18 cellular contexts compared by ENCODE assay signal in genomic region chr2:190782264-190782663, GRCh38.
DNase-seq lines count a peak whose midpoint lies in the region; ATAC-seq, FAIRE-seq and TF ChIP-seq lines count a peak whose summit lies in the region.
"Had no signal": no experiment of that assay in that cellular context is flagged by ENCODE, and none has a peak within 500 bp of the region (broad histone marks: within the 10 kb centered on the region; RNA-seq: fewer than 3 reads in every experiment).

No MANE protein-coding gene starts in this region.

- no peak overlapping the region for H3K9ac ChIP-seq in Karpas-422 (ENCODE audit: low read length)
- H3K9ac ChIP-seq in GM12878 (ENCODE audit: control insufficient read depth, insufficient read depth, low read length): no peak overlapping the region

- in situ Hi-C loops in GM12878 (cut with MboI): no loop called here

- TF ChIP-seq RAD21 in A549 (conservative IDR thresholded peaks at IDR 0.05 in 1 of 2, IDR thresholded peaks at IDR 0.05 in 1 of 2) (no peak), GM12878 (IDR thresholded peaks at IDR 0.05; ENCODE audit: insufficient read depth, low read depth, low read length) (no peak)

- ATAC-seq in A549 (peak; percentile 58 to 64; a peak in 5 of 6 replicates), GM12878 (peak; percentile 21; the same call in 1 of the 3 replicates), GM18868 (IDR thresholded peaks at IDR 0.05; ENCODE audit: unreplicated experiment) (no peak), GM21447 (IDR thresholded peaks at IDR 0.05; ENCODE audit: unreplicated experiment) (no peak)

- peaks cover 19% of the 10 kb centered on the region for H3K4me1 Mint-ChIP-seq in mesothelial cell of epicardium
- H3K4me1 Mint-ChIP-seq: B cell had no signal

- no peaks in the 10 kb centered on the region for H3K36me3 ChIP-seq in Karpas-422 (ENCODE audit: insufficient read depth, low read length)
- no peaks in the 10 kb centered on the region for H3K36me3 ChIP-seq in GM12878 (ENCODE audit: control insufficient read depth in 2 of 2, insufficient read depth in 2 of 2, low read length in 1 of 2)
- H3K36me3 ChIP-seq: MG63 had no signal

- POLR2A ChIA-PET in A549 (lab: Yijun Ruan, JAX) (no interaction called here), GM12878 (lab: Charles Lee) (no interaction called here)

- H3K9me3 Mint-ChIP-seq in mesothelial cell of epicardium: peaks cover 8% of the 10 kb centered on the region
- H3K9me3 Mint-ChIP-seq: CD8-positive, alpha-beta T cell had no signal

- H4K20me1 ChIP-seq in Karpas-422 (ENCODE audit: insufficient read depth, low read depth, low read length) (no peaks in the 10 kb centered on the region), GM12878 (ENCODE audit: control insufficient read depth, insufficient read depth) (no peaks in the 10 kb centered on the region)

- H3K36me3 Mint-ChIP-seq in mesothelial cell of epicardium: no peaks in the 10 kb centered on the region
- H3K36me3 Mint-ChIP-seq: CD8-positive, alpha-beta T cell had no signal

- H3K4me1 ChIP-seq in A549: peaks cover 31% of the 10 kb centered on the region
- no peaks in the 10 kb centered on the region for H3K4me1 ChIP-seq in Karpas-422 (ENCODE audit: low read length)
- H3K4me1 ChIP-seq in GM12878 (ENCODE audit: control insufficient read depth, insufficient read depth, low read length): no peaks in the 10 kb centered on the region

- no peak for TF ChIP-seq EP300 in A549 (IDR thresholded peaks at IDR 0.05)
- no peak for TF ChIP-seq EP300 in GM12878 (IDR thresholded peaks at IDR 0.05; ENCODE audit: borderline replicate concordance in 1 of 2, control insufficient read depth in 1 of 2, low read depth in 2 of 2, low read length in 2 of 2)

- no peaks in the 10 kb centered on the region for H3K27me3 Mint-ChIP-seq in mesothelial cell of epicardium (ENCODE audit: low read depth)

- no peak overlapping the region for H2AFZ ChIP-seq in Karpas-422 (ENCODE audit: low read length)
- no peak overlapping the region for H2AFZ ChIP-seq in GM12878 (ENCODE audit: control insufficient read depth, low read depth, low read length)

- H3K9me3 ChIP-seq in A549 (peaks cover 18% of the 10 kb centered on the region; the same call in 2 of the 3 replicates), Karpas-422 (ENCODE audit: low read length) (no peaks in the 10 kb centered on the region), GM12878 (replicated peaks; ENCODE audit: control insufficient read depth, insufficient read depth, low read length) (peaks cover 4% of the 10 kb centered on the region; the same call in 2 of the 3 replicates)

- CTCF ChIA-PET in A549 (lab: Yijun Ruan, JAX): interaction anchor here (0.8 to 4.8 kb wide), 12 partner anchors 13 to 231 kb away, joined by 3 to 24 read pairs (median 4); no protein-coding TSS in a partner anchor
- CTCF ChIA-PET in GM12878 (lab: Yijun Ruan, JAX): interaction anchor here (0.5 to 7.2 kb wide), 13 partner anchors 9 to 373 kb away, joined by 3 to 73 read pairs (median 11); no protein-coding TSS in a partner anchor

- RAD21 ChIA-PET in GM12878 (lab: Charles Lee; ENCODE audit: unreplicated experiment): interaction anchor here (1.6 to 3.2 kb wide), 3 partner anchors 23 to 146 kb away, joined by 5 to 19 read pairs (median 15); no protein-coding TSS in a partner anchor

- H3K27ac ChIP-seq in A549 (peak overlapping the region; percentile 53 to 66), Karpas-422 (ENCODE audit: low read length) (no peak overlapping the region), GM12878 (ENCODE audit: control insufficient read depth, insufficient read depth) (no peak overlapping the region)
- H3K27ac ChIP-seq: C4-2B, SK-N-MC had no signal

- TF ChIP-seq CTCF in A549 (IDR thresholded peaks at IDR 0.05) (no peak), GM12878 (IDR thresholded peaks at IDR 0.05 in 2 of 3, conservative IDR thresholded peaks at IDR 0.05 in 1 of 3; ENCODE audit: control insufficient read depth in 2 of 3, extremely low read depth in 1 of 3, insufficient read depth in 1 of 3, low read depth in 3 of 3, low read length in 3 of 3) (no peak), mesothelial cell of epicardium (IDR thresholded peaks at IDR 0.05; ENCODE audit: unreplicated experiment) (no peak)

- H3K79me2 ChIP-seq in Karpas-422 (ENCODE audit: low read length) (no peaks in the 10 kb centered on the region), GM12878 (ENCODE audit: control insufficient read depth, insufficient read depth, low read length) (no peaks in the 10 kb centered on the region)

- DNase-seq in A549 (ENCODE audit: low read depth in 1 of 2, low spot score in 1 of 2) (no peak), GM12891 (ENCODE audit: insufficient read length, low spot score) (no peak), Karpas-422 (peak; percentile 37), GM12878 (ENCODE audit: low read depth, low spot score) (no peak), mesothelial cell of epicardium (ENCODE audit: low spot score in 2 of 2, unreplicated experiment in 2 of 2) (no peak), AG08395 (ENCODE audit: low spot score) (no peak)
- DNase-seq: DMS 273 treated with DMSO at 0.1 percent for 48 hours, GOT3, NCI-H1436 treated with DMSO at 0.1 percent for 48 hours, SIG-M5 had no signal

- H3K27ac Mint-ChIP-seq in mesothelial cell of epicardium: no peak overlapping the region
- H3K27ac Mint-ChIP-seq: B cell; CD8-positive, alpha-beta T cell had no signal

- H3K9me2 ChIP-seq in Karpas-422 (replicated peaks; ENCODE audit: insufficient read depth, low read length): no peaks in the 10 kb centered on the region

- 77% methylated on average over 2 of the region's 2 CpGs for WGBS in A549 (ENCODE audit: missing lambda C conversion rate)
- WGBS in GM12878 (ENCODE audit: insufficient coverage, insufficient replicate concordance, low lambda C conversion rate, missing lambda C conversion rate): 90% methylated on average over 2 of the region's 2 CpGs

- no peak overlapping the region for H3K4me3 ChIP-seq in A549
- H3K4me3 ChIP-seq in Karpas-422 (ENCODE audit: low read length): no peak overlapping the region
- no peak overlapping the region for H3K4me3 ChIP-seq in GM12878
- H3K4me3 ChIP-seq: MG63, SK-N-MC had no signal

- H3K27me3 ChIP-seq in Karpas-422 (ENCODE audit: low read length) (no peaks in the 10 kb centered on the region), GM12878 (replicated peaks in 1 of 2; ENCODE audit: control insufficient read depth in 2 of 2, insufficient read depth in 2 of 2, low read length in 1 of 2) (no peaks in the 10 kb centered on the region)
- H3K27me3 ChIP-seq: MG63 had no signal

- intact Hi-C loops in GM12878 (cut with micrococcal nuclease; ENCODE audit: unreplicated experiment): loop anchor here (2.0 to 5.0 kb wide), 2 partner anchors 170 to 249 kb away; no protein-coding TSS in a partner anchor

- no TSS peak for BruUV-seq in GM12878 (replicated peaks; lab: Mats Ljungman, UMichigan)

- FAIRE-seq in A549 (lab: Jason Lieb, UNC): peak; percentile 73
- FAIRE-seq in GM12891 (lab: Jason Lieb, UNC): peak; percentile 9
- no peak for FAIRE-seq in GM12878 (lab: Jason Lieb, UNC)
- FAIRE-seq: HTR-8/SVneo had no signal

- no peak overlapping the region for H3K4me3 Mint-ChIP-seq in mesothelial cell of epicardium
- H3K4me3 Mint-ChIP-seq: B cell; CD8-positive, alpha-beta T cell had no signal

- TF ChIP-seq POLR2A in A549 (IDR thresholded peaks at IDR 0.05; ENCODE audit: low read length): no peak
- TF ChIP-seq POLR2A in GM12891 (IDR thresholded peaks at IDR 0.05; ENCODE audit: low read depth, low read length): no peak
- TF ChIP-seq POLR2A in GM12878 (IDR thresholded peaks at IDR 0.05; ENCODE audit: low read depth, low read length): no peak

- peak overlapping the region; percentile 46 for H3K4me2 ChIP-seq in A549
- no peak overlapping the region for H3K4me2 ChIP-seq in Karpas-422 (ENCODE audit: low read depth, low read length, poor library complexity, severe bottlenecking)
- no peak overlapping the region for H3K4me2 ChIP-seq in GM12878 (ENCODE audit: control insufficient read depth, insufficient read depth)

- SMC1A ChIA-PET in GM12878 (lab: Charles Lee; ENCODE audit: uncharacterized antibody, unreplicated experiment): interaction anchor here (0.9 to 4.3 kb wide), 8 partner anchors 11 to 247 kb away, joined by 3 to 19 read pairs (median 4); no protein-coding TSS in a partner anchor

TF ChIP-seq in A549, 52 proteins besides CTCF, POLR2A, EP300 and RAD21:
- TF ChIP-seq JUNB (IDR thresholded peaks at IDR 0.05): no peak
- TF ChIP-seq, protein P1, sequence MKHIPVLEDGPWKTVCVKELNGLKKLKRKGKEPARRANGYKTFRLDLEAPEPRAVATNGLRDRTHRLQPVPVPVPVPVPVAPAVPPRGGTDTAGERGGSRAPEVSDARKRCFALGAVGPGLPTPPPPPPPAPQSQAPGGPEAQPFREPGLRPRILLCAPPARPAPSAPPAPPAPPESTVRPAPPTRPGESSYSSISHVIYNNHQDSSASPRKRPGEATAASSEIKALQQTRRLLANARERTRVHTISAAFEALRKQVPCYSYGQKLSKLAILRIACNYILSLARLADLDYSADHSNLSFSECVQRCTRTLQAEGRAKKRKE (CRISPR knock-in tag; IDR thresholded peaks at IDR 0.05; ENCODE audit: low read depth): no peak
TF ChIP-seq in A549: peak in this region for 0.

TF ChIP-seq in GM12891, 5 proteins besides CTCF, POLR2A, EP300 and RAD21:
- TF ChIP-seq POU2F2 (IDR thresholded peaks at IDR 0.05; ENCODE audit: low read depth, low read length) (no peak), POLR2AphosphoS5 (IDR thresholded peaks at IDR 0.05; ENCODE audit: low read depth, low read length) (no peak), TAF1 (IDR thresholded peaks at IDR 0.05; ENCODE audit: low read depth, low read length) (no peak), SPI1 (IDR thresholded peaks at IDR 0.05; ENCODE audit: low read depth, low read length) (no peak), PAX5 (IDR thresholded peaks at IDR 0.05; ENCODE audit: insufficient read depth, low read length, severe bottlenecking) (no peak)

TF ChIP-seq in GM12878, 131 proteins besides CTCF, POLR2A, EP300 and RAD21:
- TF ChIP-seq EGR1 (IDR thresholded peaks at IDR 0.05; ENCODE audit: borderline replicate concordance in 1 of 2, low read depth in 2 of 2, low read length in 2 of 2) (no peak), RCOR1 (conservative IDR thresholded peaks at IDR 0.05; ENCODE audit: low read depth, low read length) (no peak), TCF12 (IDR thresholded peaks at IDR 0.05; ENCODE audit: low read depth, low read length) (no peak)

Comparison
In these comparisons a context has a peak if more than half of its experiments do, and no peak if none do; other contexts are left out.
1. ATAC-seq: peak in A549 (2 of 2) and GM12878 (single experiment); none in GM18868 (single experiment) and GM21447 (single experiment).
2. H3K27ac ChIP-seq: peak in A549 (2 of 2); none in Karpas-422 (single experiment) and GM12878 (single experiment).